In the genomic region with DNA sequence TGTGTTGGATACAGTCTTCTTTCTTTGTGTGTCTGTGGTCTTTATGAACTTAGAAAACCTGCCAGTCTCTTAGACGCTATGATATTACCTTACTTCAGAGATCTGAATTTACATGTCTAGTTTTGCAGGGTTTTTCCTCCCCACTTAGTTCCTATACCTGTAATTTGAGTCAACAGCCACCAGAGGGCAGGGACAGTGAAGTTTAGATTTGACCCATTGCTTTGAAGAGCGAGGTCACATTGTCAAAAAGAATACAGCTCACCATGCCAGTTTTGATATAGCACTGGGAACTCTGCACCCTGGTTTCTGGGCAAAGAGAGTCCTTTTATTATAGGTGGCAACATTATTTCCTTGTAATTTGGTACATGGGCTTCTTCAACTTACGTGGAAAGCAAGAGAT, we compare ENCODE assay signal across 10 cellular contexts.
DNase-seq lines count a peak whose midpoint lies in the region; FAIRE-seq and TF ChIP-seq lines count a peak whose summit lies in the region.
"Had no signal": no experiment of that assay in that cellular context is flagged by ENCODE, and none has a peak within 500 bp of the region (broad histone marks: within the 10 kb centered on the region; RNA-seq: fewer than 3 reads in every experiment).

No MANE protein-coding gene starts in this region.

- DNase-seq in GM12891 (ENCODE audit: insufficient read length, low spot score), result peak; percentile 33
- DNase-seq in NB4 (ENCODE audit: low read depth), result peak; percentile 53
- peak in 1 of 2 donors; percentile 22 for DNase-seq in cardiac fibroblast (ENCODE audit: low read depth in 2 of 2)
- DNase-seq in NCI-H1436 (lab: John Stamatoyannopoulos, UW), result no peak
- no peak for DNase-seq in OCI-M2 (lab: John Stamatoyannopoulos, UW; ENCODE audit: unreplicated experiment)
- no peak for DNase-seq in SW 1271 (lab: John Stamatoyannopoulos, UW)
- DNase-seq: activated effector memory CD4-positive, alpha-beta T cell treated with anti-CD3 and anti-CD28 coated beads, Interleukin-2, amount 50 U/mL, for 16 hours; NCI-H1930 had no signal

- H3K4me2 ChIP-seq in parathyroid adenoma (ENCODE audit: low read length), result peak overlapping the region; percentile 54

- no peaks in the 10 kb centered on the region for H3K9me3 ChIP-seq in parathyroid adenoma (ENCODE audit: control insufficient read depth, low read length)

- TF ChIP-seq POLR2A in GM12891 (IDR thresholded peaks at IDR 0.05; ENCODE audit: low read depth, low read length) (no peak), NB4 (IDR thresholded peaks at IDR 0.05; ENCODE audit: extremely low read depth, insufficient read length) (no peak)

- peak overlapping the region; percentile 84 for H3K27ac ChIP-seq in parathyroid adenoma

- H3K27me3 ChIP-seq in parathyroid adenoma (ENCODE audit: control insufficient read depth, insufficient read depth, low read length), result no peaks in the 10 kb centered on the region

- H2AFZ ChIP-seq in parathyroid adenoma, result no peak overlapping the region

- no peaks in the 10 kb centered on the region for H3K36me3 ChIP-seq in parathyroid adenoma (ENCODE audit: control insufficient read depth, insufficient read depth, low read length)

- peak; percentile 57 for TF ChIP-seq CTCF in NB4 (IDR thresholded peaks at IDR 0.05; ENCODE audit: low read depth, low read length)
- peak; percentile 44 for TF ChIP-seq CTCF in cardiac fibroblast (IDR thresholded peaks at IDR 0.05; ENCODE audit: low read depth, low read length)
- peak; percentile 77 for TF ChIP-seq CTCF in parathyroid adenoma (IDR thresholded peaks at IDR 0.05)

- H3K4me3 ChIP-seq in NB4 (ENCODE audit: low read depth, low read length) (no peak overlapping the region), cardiac fibroblast (replicated peaks in 1 of 2; ENCODE audit: low read depth in 2 of 2, low read length in 2 of 2) (no peak overlapping the region), parathyroid adenoma (ENCODE audit: low read depth, low read length) (peak overlapping the region; percentile 59)

- no peak overlapping the region for H3K9ac ChIP-seq in parathyroid adenoma

- H3K79me2 ChIP-seq in parathyroid adenoma, result peaks cover 25% of the 10 kb centered on the region

- peaks cover 76% of the 10 kb centered on the region for H3K4me1 ChIP-seq in parathyroid adenoma

- FAIRE-seq in GM12891 (lab: Jason Lieb, UNC), result peak; percentile 43
- FAIRE-seq: islet of Langerhans had no signal

TF ChIP-seq in GM12891, 5 proteins besides CTCF, POLR2A, EP300 and RAD21:
- no peak for TF ChIP-seq TAF1 (IDR thresholded peaks at IDR 0.05; ENCODE audit: low read depth, low read length)
- no peak for TF ChIP-seq SPI1 (IDR thresholded peaks at IDR 0.05; ENCODE audit: low read depth, low read length)
- TF ChIP-seq POU2F2 (IDR thresholded peaks at IDR 0.05; ENCODE audit: low read depth, low read length), result no peak
- TF ChIP-seq PAX5 (IDR thresholded peaks at IDR 0.05; ENCODE audit: insufficient read depth, low read length, severe bottlenecking), result no peak
- TF ChIP-seq POLR2AphosphoS5 (IDR thresholded peaks at IDR 0.05; ENCODE audit: low read depth, low read length), result no peak
TF ChIP-seq in GM12891: peak in this region for 0.

Comparison
In these comparisons a context has a peak if more than half of its experiments do, and no peak if none do; other contexts are left out.
1. DNase-seq: peak in GM12891 (single experiment) and NB4 (single experiment); none in NCI-H1436 (single experiment), OCI-M2 (single experiment) and SW 1271 (0 of 2).
2. Peak in every context shown above with its lines, with median percentiles within 50 percentile points of each other: CTCF ChIP-seq.